Comparison of ENCODE assay signal across 28 cellular contexts in the genomic region with DNA sequence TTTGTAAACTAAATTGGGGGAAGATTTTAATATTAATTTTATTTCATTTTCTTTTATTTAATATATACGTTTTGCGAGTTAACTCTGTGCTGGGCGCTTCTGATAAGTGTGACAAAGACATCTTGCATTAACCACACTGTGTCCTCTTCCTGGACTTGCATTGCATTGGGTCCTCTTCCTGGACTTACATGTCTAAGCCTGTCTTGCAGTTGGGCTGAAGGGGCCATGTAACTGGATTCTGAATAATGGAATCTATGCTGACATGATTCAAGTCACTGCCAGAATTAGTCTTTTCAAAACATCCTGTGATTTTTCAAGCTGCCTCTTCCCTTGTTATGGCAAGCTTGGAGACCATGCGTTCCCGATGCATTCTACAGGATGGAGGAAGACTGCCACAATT.
"Had no signal": no experiment of that assay in that cellular context is flagged by ENCODE, and none has a peak within 500 bp of the region (broad histone marks: within the 10 kb centered on the region; RNA-seq: fewer than 3 reads in every experiment).

No MANE protein-coding gene starts in this region.

- H3K4me1 ChIP-seq: left lung, lower lobe of right lung, pancreas, prostate gland, stomach, testis, thyroid gland, transverse colon, upper lobe of left lung, vagina had no signal

- DNase-seq: kidney; left colon; left lung; lower lobe of right lung; mesendoderm; naive B cell; natural killer cell; nephron progenitor cell; nucleus accumbens; pancreas; posterior cingulate gyrus; retina; right cardiac atrium; stimulated activated CD4-positive, alpha-beta T cell treated with anti-CD3 and anti-CD28 coated beads, Interleukin-12 subunit alpha, Interleukin-12 subunit beta, amount 100 ng/mL, for 4 hours; stimulated activated CD4-positive, alpha-beta T cell treated with anti-CD3 and anti-CD28 coated beads, Interleukin-15, amount 100 ng/mL, for 24 hours; stimulated activated CD4-positive, alpha-beta T cell treated with anti-CD3 and anti-CD28 coated beads, Interleukin-2, amount 100 ng/mL, for 24 hours; stimulated activated CD4-positive, alpha-beta T cell treated with anti-CD3 and anti-CD28 coated beads, Interleukin-4, amount 100 ng/mL, for 1 hour; stimulated activated naive B cell treated with anti-CD40 and anti-IgM and Interleukin-4, amounts not matched to agents 10 μg/mL and 1 μg/mL and 100 μg/mL, for 72 hours; stimulated activated naive CD8-positive, alpha-beta T cell treated with anti-CD3 and anti-CD28 coated beads, Interleukin-15, Interleukin-2, amounts not matched to agents 100 U/mL and 50 U/mL, for 24 hours; stomach; testis; thyroid gland; transverse colon; upper lobe of left lung had no signal

- H3K27me3 ChIP-seq: left lung, pancreas, stomach, testis, thyroid gland, upper lobe of left lung, vagina had no signal

- H3K9me3 Mint-ChIP-seq: mesothelial cell of epicardium, nephron progenitor cell had no signal

- H3K4me3 ChIP-seq: left lung, lower lobe of right lung, pancreas, prostate gland, skin epidermis, stomach, testis, thyroid gland, transverse colon, upper lobe of left lung, vagina had no signal

- H3K36me3 Mint-ChIP-seq: mesothelial cell of epicardium; naive B cell; natural killer cell; stimulated activated naive B cell treated with anti-CD40 and anti-IgM and Interleukin-4, amounts not matched to agents 10 μg/mL and 1 μg/mL and 100 μg/mL, for 72 hours had no signal

- H3K4me3 Mint-ChIP-seq: mesothelial cell of epicardium; naive B cell; natural killer cell; nephron progenitor cell; stimulated activated naive B cell treated with anti-CD40 and anti-IgM and Interleukin-4, amounts not matched to agents 10 μg/mL and 1 μg/mL and 100 μg/mL, for 72 hours had no signal

- H3K9me3 ChIP-seq: left lung, lower lobe of right lung, pancreas, prostate gland, stomach, testis, thyroid gland, transverse colon, upper lobe of left lung, vagina had no signal

- H3K36me3 ChIP-seq: left lung, lower lobe of right lung, pancreas, prostate gland, stomach, thyroid gland, transverse colon, upper lobe of left lung, vagina had no signal

- H3K27me3 Mint-ChIP-seq: stimulated activated naive B cell treated with anti-CD40 and anti-IgM and Interleukin-4, amounts not matched to agents 10 μg/mL and 1 μg/mL and 100 μg/mL, for 72 hours had no signal

- H3K4me1 Mint-ChIP-seq: mesothelial cell of epicardium; naive B cell; natural killer cell; nephron progenitor cell; stimulated activated naive B cell treated with anti-CD40 and anti-IgM and Interleukin-4, amounts not matched to agents 10 μg/mL and 1 μg/mL and 100 μg/mL, for 72 hours had no signal

- H3K27ac Mint-ChIP-seq: mesothelial cell of epicardium; naive B cell; natural killer cell; nephron progenitor cell; stimulated activated naive B cell treated with anti-CD40 and anti-IgM and Interleukin-4, amounts not matched to agents 10 μg/mL and 1 μg/mL and 100 μg/mL, for 72 hours had no signal

- H3K27ac ChIP-seq: left lung, lower lobe of right lung, pancreas, prostate gland, skin epidermis, stomach, testis, thyroid gland, transverse colon, upper lobe of left lung, vagina had no signal
